In genomic region chr22:19748991-19749665, GRCh38 we compare ENCODE assay signal across 24 cellular contexts. TPM values are rescaled to one million over a fixed set of nuclear protein-coding genes. Genes with fewer than 3 reads are reported as not detected.
"Had no signal": no experiment of that assay in that cellular context is flagged by ENCODE, and none has a peak within 500 bp of the region (broad histone marks: within the 10 kb centered on the region; RNA-seq: fewer than 3 reads in every experiment).

No MANE protein-coding gene starts in this region.

- H3K9ac ChIP-seq: neural progenitor cell had no signal

- H3K4me1 ChIP-seq: esophagus squamous epithelium, sigmoid colon, testis, tibial artery, upper lobe of left lung, uterus had no signal

- DNase-seq: cortex of kidney; effector memory CD8-positive, alpha-beta T cell; erythroblast; esophagus squamous epithelium; head of caudate nucleus; naive thymus-derived CD4-positive, alpha-beta T cell; nucleus accumbens; sigmoid colon; spleen; stimulated activated CD4-positive, alpha-beta T cell treated with anti-CD3 and anti-CD28 coated beads, Interleukin-4, amount 100 ng/mL, for 4 hours; stimulated activated naive CD8-positive, alpha-beta T cell treated with anti-CD3 and anti-CD28 coated beads, Interleukin-15, Interleukin-2, amounts not matched to agents 100 U/mL and 50 U/mL, for 24 hours; substantia nigra; testis; tibial artery; uterus had no signal

- H3K27me3 ChIP-seq: testis, uterus had no signal

- H3K9me3 ChIP-seq: esophagus squamous epithelium, psoas muscle, sigmoid colon, spleen, testis, tibial artery, upper lobe of left lung, uterus had no signal

- ATAC-seq: effector memory CD8-positive, alpha-beta T cell; left lobe of liver; naive thymus-derived CD4-positive, alpha-beta T cell; stimulated activated memory B cell treated with anti-CD40 and anti-IgM and Interleukin-4, amounts not matched to agents 10 μg/mL and 1 μg/mL and 100 μg/mL, for 72 hours; stimulated activated naive CD8-positive, alpha-beta T cell treated with anti-CD3 and anti-CD28 coated beads, Interleukin-15, Interleukin-2, amounts not matched to agents 100 U/mL and 50 U/mL, for 24 hours had no signal

- H3K36me3 ChIP-seq: esophagus squamous epithelium, neural progenitor cell, sigmoid colon, spleen, tibial artery, upper lobe of left lung, uterus had no signal

- H3K4me3 ChIP-seq: esophagus squamous epithelium, lung, neural progenitor cell, psoas muscle, sigmoid colon, skin epidermis, spleen, testis, tibial artery, upper lobe of left lung, uterus had no signal

- H3K27ac ChIP-seq: esophagus squamous epithelium, neural progenitor cell, psoas muscle, sigmoid colon, skin epidermis, spleen, testis, tibial artery, upper lobe of left lung, uterus had no signal

RNA-seq across cellular contexts. Expression of gene TBX1, which starts 11.4 kb away (rescaled TPM):
- total RNA-seq: frontal cortex had no signal

RNA-seq across cellular contexts. Expression of gene GP1BB, which starts 25.8 kb away (rescaled TPM):
- total RNA-seq: renal cortical epithelial cell had no signal
